16 cellular contexts compared by ENCODE assay signal in the genomic region with DNA sequence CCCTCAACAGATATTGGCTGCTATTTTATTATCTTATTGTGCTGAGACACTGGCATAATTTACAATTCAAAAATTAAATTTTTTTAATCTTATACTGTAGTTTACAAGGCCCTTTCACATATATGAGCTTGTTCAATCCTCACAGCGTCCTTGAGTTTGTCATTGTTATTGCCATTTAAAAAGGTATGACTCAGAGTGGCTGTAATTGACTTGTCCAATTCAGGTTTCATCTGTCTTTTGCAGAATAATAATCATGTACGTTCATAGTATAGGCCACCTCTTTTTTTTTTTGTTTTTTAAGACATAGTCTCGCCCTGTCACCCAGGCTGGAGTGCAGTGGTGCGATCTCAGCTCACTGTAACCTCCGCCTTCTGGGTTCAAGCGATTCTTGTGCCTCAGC. TPM values are rescaled to one million over a fixed set of nuclear protein-coding genes. Genes with fewer than 3 reads are reported as not detected.
DNase-seq lines count a peak whose midpoint lies in the region; ATAC-seq and TF ChIP-seq lines count a peak whose summit lies in the region.
"Had no signal": no experiment of that assay in that cellular context is flagged by ENCODE, and none has a peak within 500 bp of the region (broad histone marks: within the 10 kb centered on the region; RNA-seq: fewer than 3 reads in every experiment).

No MANE protein-coding gene starts in this region.

- no peak for TF ChIP-seq EP300 in upper lobe of left lung (IDR thresholded peaks at IDR 0.05)

- ATAC-seq in activated CD8-positive, alpha-beta T cell treated with anti-CD3 and anti-CD28 coated beads for 36 hours = no peak
- no peak for ATAC-seq in lower lobe of right lung
- ATAC-seq in upper lobe of left lung (ENCODE audit: low FRiP score in 2 of 2) = no peak

- peaks cover 2% of the 10 kb centered on the region for H3K36me3 Mint-ChIP-seq in activated CD8-positive, alpha-beta T cell treated with anti-CD3 and anti-CD28 coated beads for 36 hours (ENCODE audit: low read depth)

- CTCF ChIA-PET in activated CD8-positive, alpha-beta T cell treated with anti-CD3 and anti-CD28 coated beads for 36 hours (lab: Charles Lee) = interaction anchor here (1.0 to 1.9 kb wide), 2 partner anchors 10 to 118 kb away, joined by 3 to 7 read pairs; no protein-coding TSS in a partner anchor

- peaks cover 50% of the 10 kb centered on the region for H3K4me1 Mint-ChIP-seq in activated CD8-positive, alpha-beta T cell treated with anti-CD3 and anti-CD28 coated beads for 36 hours (ENCODE audit: low read depth)

- H3K9me3 ChIP-seq in left ventricle myocardium inferior (replicated peaks) (no peaks in the 10 kb centered on the region), lower lobe of right lung (no peaks in the 10 kb centered on the region), upper lobe of left lung (no peaks in the 10 kb centered on the region)
- H3K9me3 ChIP-seq: ascending aorta; BLaER1 treated with 17β-estradiol and CSF1 and Interleukin-3, amounts not matched to agents 10 nM and 100 nM; right atrium auricular region had no signal

- POLR2A ChIA-PET in activated CD8-positive, alpha-beta T cell treated with anti-CD3 and anti-CD28 coated beads for 36 hours (lab: Charles Lee) = interaction anchor here (1.4 kb wide), 1 partner anchor 9 kb away, joined by 4 read pairs; no protein-coding TSS in a partner anchor

- WGBS in upper lobe of left lung, 2 donors = 93% methylated on average over 6 of the region's 6 CpGs

- TF ChIP-seq CTCF in left ventricle myocardium inferior (IDR thresholded peaks at IDR 0.05; ENCODE audit: borderline replicate concordance) (no peak), lower lobe of right lung (IDR thresholded peaks at IDR 0.05) (no peak), upper lobe of left lung (IDR thresholded peaks at IDR 0.05) (no peak), GM13977 (IDR thresholded peaks at IDR 0.05; ENCODE audit: extremely low read depth, insufficient read depth, missing control alignments) (no peak)
- TF ChIP-seq CTCF in activated CD8-positive, alpha-beta T cell treated with anti-CD3 and anti-CD28 coated beads for 36 hours (IDR thresholded peaks at IDR 0.05) = no peak

- H3K27me3 ChIP-seq in left ventricle myocardium inferior (ENCODE audit: low read depth) (no peaks in the 10 kb centered on the region), lower lobe of right lung (ENCODE audit: low read depth) (no peaks in the 10 kb centered on the region), upper lobe of left lung (no peaks in the 10 kb centered on the region)
- H3K27me3 ChIP-seq: ascending aorta; BLaER1 treated with 17β-estradiol and CSF1 and Interleukin-3, amounts not matched to agents 10 nM and 100 nM; right atrium auricular region had no signal

- no peak overlapping the region for H3K4me3 Mint-ChIP-seq in activated CD8-positive, alpha-beta T cell treated with anti-CD3 and anti-CD28 coated beads for 36 hours

- H3K27me3 Mint-ChIP-seq in activated CD8-positive, alpha-beta T cell treated with anti-CD3 and anti-CD28 coated beads for 36 hours = no peaks in the 10 kb centered on the region

- H3K27ac Mint-ChIP-seq in activated CD8-positive, alpha-beta T cell treated with anti-CD3 and anti-CD28 coated beads for 36 hours = peak overlapping the region; percentile 85

- no peak for TF ChIP-seq POLR2A in upper lobe of left lung (IDR thresholded peaks at IDR 0.05)

- DNase-seq in left ventricle myocardium inferior (no peak), cardiac septum (ENCODE audit: low spot score) (no peak), lower lobe of right lung (no peak), upper lobe of left lung (no peak), GM13977 (ENCODE audit: low spot score) (no peak), SHP77 treated with DMSO at 0.1 percent for 48 hours (lab: John Stamatoyannopoulos, UW) (no peak)
- no peak for DNase-seq in activated CD8-positive, alpha-beta T cell treated with anti-CD3 and anti-CD28 coated beads for 36 hours
- no peak for DNase-seq in stimulated activated naive CD4-positive, alpha-beta T cell (lab: John Stamatoyannopoulos, UW)
- DNase-seq: GM23248; SIG-M5; stimulated activated CD4-positive, alpha-beta T cell treated with anti-CD3 and anti-CD28 coated beads, Interleukin-4, amount 100 ng/mL, for 24 hours; stimulated activated naive CD4-positive, alpha-beta T cell treated with Interleukin-2 at 50 U/mL for 16 hours had no signal

- peaks cover 41% of the 10 kb centered on the region for H3K4me1 ChIP-seq in left ventricle myocardium inferior
- peaks cover 40% of the 10 kb centered on the region for H3K4me1 ChIP-seq in lower lobe of right lung
- H3K4me1 ChIP-seq in upper lobe of left lung = peaks cover 22 to 40% (median 34%) of the 10 kb centered on the region in 4 donors

- H3K27ac ChIP-seq in left ventricle myocardium inferior (replicated peaks) (peak overlapping the region; percentile 81), lower lobe of right lung (peak overlapping the region; percentile 69), upper lobe of left lung (peak overlapping the region; percentile 71 to 78 (median 74))
- H3K27ac ChIP-seq: ascending aorta, GM23248, KMS-11 had no signal

- intact Hi-C loops in left ventricle myocardium inferior (cut with micrococcal nuclease) (no loop called here), cardiac septum (cut with DNase I) (no loop called here), lower lobe of right lung (cut with DNase I) (no loop called here)
- intact Hi-C loops in activated CD8-positive, alpha-beta T cell treated with anti-CD3 and anti-CD28 coated beads for 36 hours (cut with micrococcal nuclease) = no loop called here

- H3K4me3 ChIP-seq in left ventricle myocardium inferior = peak overlapping the region; percentile 35
- H3K4me3 ChIP-seq in lower lobe of right lung = no peak overlapping the region
- H3K4me3 ChIP-seq in upper lobe of left lung = no peak overlapping the region
- H3K4me3 ChIP-seq: GM23248 had no signal

- in situ Hi-C loops in GM13977 (cut with MboI; ENCODE audit: low pct_unique_long_range_greater_than_20kb, low sequenced_read_pairs, unreplicated experiment) = no loop called here

- no peaks in the 10 kb centered on the region for H3K36me3 ChIP-seq in left ventricle myocardium inferior
- H3K36me3 ChIP-seq in lower lobe of right lung = no peaks in the 10 kb centered on the region
- H3K36me3 ChIP-seq in upper lobe of left lung = no peaks in the 10 kb centered on the region
- H3K36me3 ChIP-seq: ascending aorta, right atrium auricular region had no signal

- H3K9me3 Mint-ChIP-seq in activated CD8-positive, alpha-beta T cell treated with anti-CD3 and anti-CD28 coated beads for 36 hours = no peaks in the 10 kb centered on the region

RNA-seq across cellular contexts. Expression of a gene that starts 11.5 kb away (rescaled TPM):
- total RNA-seq in left ventricle myocardium inferior = 6.8 TPM
- 11.0 TPM for total RNA-seq in cardiac septum
- 10 to 100 TPM; 21.5 to 23.4 TPM for total RNA-seq in activated CD8-positive, alpha-beta T cell treated with anti-CD3 and anti-CD28 coated beads for 36 hours
- 40.0 TPM for total RNA-seq in lower lobe of right lung
- 10 to 100 TPM; 17.9 to 50.4 (median 32.9) TPM for total RNA-seq in upper lobe of left lung
